8 cellular contexts compared by ENCODE assay signal in genomic region chr10:265074-265440, GRCh38.
DNase-seq lines count a peak whose midpoint lies in the region; ATAC-seq and TF ChIP-seq lines count a peak whose summit lies in the region.
"Not testable (repeated sequence)": the region's sequence is repeated elsewhere in the genome, so short reads cannot be mapped to it uniquely, and the experiment has no call there.

No MANE protein-coding gene starts in this region.

- CTCF ChIA-PET in Calu3 (lab: Charles Lee): not testable (repeated sequence)

- peak; percentile 68 for ATAC-seq in GM18502 (IDR thresholded peaks at IDR 0.05; ENCODE audit: poor library complexity, unreplicated experiment)
- ATAC-seq in activated CD4-positive, CD25-positive, alpha-beta regulatory T cell treated with anti-CD3 and anti-CD28 coated beads, Interleukin-2, amount 50 U/mL, for 24 hours: peak; percentile 69 to 72

- not testable (repeated sequence) for TF ChIP-seq CTCF in Calu3 (IDR thresholded peaks at IDR 0.05; ENCODE audit: unreplicated experiment); HFFc6 (IDR thresholded peaks at IDR 0.05)

- H3K4me1 Mint-ChIP-seq in Calu3 (ENCODE audit: low read depth, unreplicated experiment) (peaks cover 29% of the 10 kb centered on the region), HFFc6 (ENCODE audit: low read depth) (peaks cover 16% of the 10 kb centered on the region)

- H3K27ac Mint-ChIP-seq in Calu3 (ENCODE audit: unreplicated experiment); HFFc6: not testable (repeated sequence)

- H3K27me3 Mint-ChIP-seq in Calu3 (ENCODE audit: unreplicated experiment); HFFc6 (ENCODE audit: insufficient read depth): not testable (repeated sequence)

- H3K36me3 Mint-ChIP-seq in Calu3 (ENCODE audit: insufficient read depth, unreplicated experiment); HFFc6 (ENCODE audit: low read depth): not testable (repeated sequence)

- intact Hi-C loops in Calu3 (cut with micrococcal nuclease; ENCODE audit: unreplicated experiment): not testable (repeated sequence)

- not testable (repeated sequence) for BruUV-seq in Calu3 (replicated peaks; lab: Mats Ljungman, UMichigan)

- H3K4me3 Mint-ChIP-seq in Calu3 (ENCODE audit: low read depth, unreplicated experiment); HFFc6: not testable (repeated sequence)

- not testable (repeated sequence) for H3K9me3 Mint-ChIP-seq in Calu3 (ENCODE audit: low read depth, unreplicated experiment); HFFc6

- peak; percentile 5 for DNase-seq in Calu3
- peak; percentile 22 for DNase-seq in HFFc6
- peak; percentile 2 for DNase-seq in M059J (ENCODE audit: low read depth)
- peak; percentile 28 to 48 for DNase-seq in activated T-cell treated with anti-CD3 and anti-CD28 coated beads, Interleukin-2, amount 50 U/mL, for 48 hours
- DNase-seq in fibroblast of gingiva (ENCODE audit: low read depth): peak; percentile 78
- peak; percentile 41 for DNase-seq in stimulated activated CD4-positive, alpha-beta T cell treated with anti-CD3 and anti-CD28 coated beads, Interleukin-1b, Interleukin-23, amount 100 ng/mL, for 48 hours

Comparison
In these comparisons a context has a peak if more than half of its experiments do, and no peak if none do; other contexts are left out.
1. Peak in every context shown above with its lines: DNase-seq and ATAC-seq.
2. DNase-seq: peak in every context shown above with its lines; median percentile 78 in fibroblast of gingiva; 41 in stimulated activated CD4-positive, alpha-beta T cell treated with anti-CD3 and anti-CD28 coated beads, Interleukin-1b, Interleukin-23, amount 100 ng/mL, for 48 hours; 38 in activated T-cell treated with anti-CD3 and anti-CD28 coated beads, Interleukin-2, amount 50 U/mL, for 48 hours; 22 in HFFc6; 5 in Calu3; 2 in M059J.